ENCODE assay signal across 16 cellular contexts in the genomic region with DNA sequence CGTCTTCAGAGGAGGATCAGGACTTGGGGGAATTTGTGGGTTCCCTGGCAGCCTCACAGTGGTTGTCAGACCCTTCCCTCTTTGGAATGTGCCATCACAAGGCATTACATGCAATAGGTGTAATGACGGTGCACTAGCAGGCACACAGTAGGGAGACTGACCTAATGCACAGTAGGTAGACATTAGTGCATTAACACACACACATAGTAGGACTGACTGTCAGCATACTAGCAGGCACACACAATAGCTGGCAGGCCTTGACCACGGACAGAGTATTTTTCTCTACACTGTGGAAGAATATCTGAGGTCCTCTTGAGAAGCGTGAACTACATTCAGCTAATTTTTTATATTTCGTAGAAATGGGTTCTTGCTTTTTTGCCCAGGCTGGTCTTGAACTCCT. TPM values are rescaled to one million over a fixed set of nuclear protein-coding genes. Genes with fewer than 3 reads are reported as not detected.
DNase-seq lines count a peak whose midpoint lies in the region; ATAC-seq lines count a peak whose summit lies in the region.
"Had no signal": no experiment of that assay in that cellular context is flagged by ENCODE, and none has a peak within 500 bp of the region (broad histone marks: within the 10 kb centered on the region; RNA-seq: fewer than 3 reads in every experiment).

No MANE protein-coding gene starts in this region.

- no peak for DNase-seq in T-helper 1 cell
- peak; percentile 8 for DNase-seq in activated naive CD8-positive, alpha-beta T cell treated with anti-CD3 and anti-CD28 coated beads, Interleukin-2, amount 10 ng/mL, durations not matched to agents 7 days and 5 days
- no peak for DNase-seq in activated naive CD8-positive, alpha-beta T cell treated with anti-CD3 and anti-CD28 coated beads, Interleukin-2, amount 50 U/mL, for 24 hours
- DNase-seq in naive thymus-derived CD8-positive, alpha-beta T cell, result no peak
- DNase-seq in NCI-H2196 treated with DMSO at 0.1 percent for 48 hours (lab: John Stamatoyannopoulos, UW; ENCODE audit: unreplicated experiment), result no peak
- DNase-seq in superior temporal gyrus (ENCODE audit: extremely low spot score), result no peak
- no peak for DNase-seq in COLO829 (ENCODE audit: low spot score)
- DNase-seq: Caco-2, GOT3, MG63, NCI-H1105, NCI-H187, NCI-H2171, NCI-H82 had no signal

- H3K4me3 Mint-ChIP-seq in T-helper 1 cell treated with Interleukin-12 subunit alpha and Interleukin-12 subunit beta and Interleukin-4 antibody, amounts not matched to agents 30 μg/mL and 1 μg/mL, for 36 hours, result no peak overlapping the region
- H3K4me3 Mint-ChIP-seq in activated naive CD8-positive, alpha-beta T cell treated with anti-CD3 and anti-CD28 coated beads, Interleukin-2, amount 10 ng/mL, durations not matched to agents 7 days and 5 days, result no peak overlapping the region
- no peak overlapping the region for H3K4me3 Mint-ChIP-seq in activated naive CD8-positive, alpha-beta T cell treated with anti-CD3 and anti-CD28 coated beads, Interleukin-2, amount 50 U/mL, for 24 hours
- H3K4me3 Mint-ChIP-seq in naive thymus-derived CD8-positive, alpha-beta T cell, result peak overlapping the region in 2 of 10 donors; percentile 24 to 58

- peak overlapping the region; percentile 52 for H3K27ac Mint-ChIP-seq in T-helper 1 cell treated with Interleukin-12 subunit alpha and Interleukin-12 subunit beta and Interleukin-4 antibody, amounts not matched to agents 30 μg/mL and 1 μg/mL, for 36 hours
- H3K27ac Mint-ChIP-seq in activated naive CD8-positive, alpha-beta T cell treated with anti-CD3 and anti-CD28 coated beads, Interleukin-2, amount 10 ng/mL, durations not matched to agents 7 days and 5 days, result peak overlapping the region; percentile 42
- H3K27ac Mint-ChIP-seq in activated naive CD8-positive, alpha-beta T cell treated with anti-CD3 and anti-CD28 coated beads, Interleukin-2, amount 50 U/mL, for 24 hours, result no peak overlapping the region
- H3K27ac Mint-ChIP-seq in naive thymus-derived CD8-positive, alpha-beta T cell, result peak overlapping the region in 7 of 10 donors; percentile 14 to 99 (median 78)

- peaks cover 7% of the 10 kb centered on the region for H3K36me3 Mint-ChIP-seq in T-helper 1 cell treated with Interleukin-12 subunit alpha and Interleukin-12 subunit beta and Interleukin-4 antibody, amounts not matched to agents 30 μg/mL and 1 μg/mL, for 36 hours (ENCODE audit: low read depth)
- H3K36me3 Mint-ChIP-seq in activated naive CD8-positive, alpha-beta T cell treated with anti-CD3 and anti-CD28 coated beads, Interleukin-2, amount 10 ng/mL, durations not matched to agents 7 days and 5 days, result peaks cover 9% of the 10 kb centered on the region
- H3K36me3 Mint-ChIP-seq in activated naive CD8-positive, alpha-beta T cell treated with anti-CD3 and anti-CD28 coated beads, Interleukin-2, amount 50 U/mL, for 24 hours (ENCODE audit: low read depth), result peaks cover 3% of the 10 kb centered on the region
- peaks cover 0 to 4% (median 0%) of the 10 kb centered on the region in 3 donors for H3K36me3 Mint-ChIP-seq in naive thymus-derived CD8-positive, alpha-beta T cell

- peaks cover 39% of the 10 kb centered on the region for H3K4me1 Mint-ChIP-seq in T-helper 1 cell treated with Interleukin-12 subunit alpha and Interleukin-12 subunit beta and Interleukin-4 antibody, amounts not matched to agents 30 μg/mL and 1 μg/mL, for 36 hours (ENCODE audit: low read depth)
- peaks cover 39% of the 10 kb centered on the region for H3K4me1 Mint-ChIP-seq in activated naive CD8-positive, alpha-beta T cell treated with anti-CD3 and anti-CD28 coated beads, Interleukin-2, amount 10 ng/mL, durations not matched to agents 7 days and 5 days
- H3K4me1 Mint-ChIP-seq in activated naive CD8-positive, alpha-beta T cell treated with anti-CD3 and anti-CD28 coated beads, Interleukin-2, amount 50 U/mL, for 24 hours, result peaks cover 48% of the 10 kb centered on the region
- peaks cover 27 to 60% (median 56%) of the 10 kb centered on the region in 4 donors for H3K4me1 Mint-ChIP-seq in naive thymus-derived CD8-positive, alpha-beta T cell

- peaks cover 4% of the 10 kb centered on the region for H3K9me3 Mint-ChIP-seq in T-helper 1 cell treated with Interleukin-12 subunit alpha and Interleukin-12 subunit beta and Interleukin-4 antibody, amounts not matched to agents 30 μg/mL and 1 μg/mL, for 36 hours
- peaks cover 9% of the 10 kb centered on the region for H3K9me3 Mint-ChIP-seq in activated naive CD8-positive, alpha-beta T cell treated with anti-CD3 and anti-CD28 coated beads, Interleukin-2, amount 10 ng/mL, durations not matched to agents 7 days and 5 days
- H3K9me3 Mint-ChIP-seq in activated naive CD8-positive, alpha-beta T cell treated with anti-CD3 and anti-CD28 coated beads, Interleukin-2, amount 50 U/mL, for 24 hours, result peaks cover 4% of the 10 kb centered on the region
- peaks cover 0 to 7% (median 2%) of the 10 kb centered on the region in 9 donors for H3K9me3 Mint-ChIP-seq in naive thymus-derived CD8-positive, alpha-beta T cell

- POLR2A ChIA-PET in activated naive CD8-positive, alpha-beta T cell treated with anti-CD3 and anti-CD28 coated beads, Interleukin-2, amount 10 ng/mL, durations not matched to agents 7 days and 5 days (lab: Charles Lee), result interaction anchor here (1.6 to 38.5 kb wide), 5 partner anchors 10 to 113 kb away, joined by 4 to 1721 read pairs (median 157); a partner anchor contains a TSS
- POLR2A ChIA-PET in naive thymus-derived CD8-positive, alpha-beta T cell (lab: Charles Lee), result interaction anchor here (1.0 to 31.3 kb wide), 4 partner anchors 4 to 127 kb away, joined by 3 to 923 read pairs (median 464); a partner anchor contains a TSS

- no peak for ATAC-seq in activated naive CD8-positive, alpha-beta T cell treated with anti-CD3 and anti-CD28 coated beads, Interleukin-2, amount 10 ng/mL, durations not matched to agents 7 days and 5 days (ENCODE audit: low read depth)
- no peak for ATAC-seq in activated naive CD8-positive, alpha-beta T cell treated with anti-CD3 and anti-CD28 coated beads, Interleukin-2, amount 50 U/mL, for 24 hours
- no peak for ATAC-seq in naive thymus-derived CD8-positive, alpha-beta T cell
- ATAC-seq: Right ventricle myocardium inferior had no signal

- no peaks in the 10 kb centered on the region for H3K27me3 Mint-ChIP-seq in T-helper 1 cell treated with Interleukin-12 subunit alpha and Interleukin-12 subunit beta and Interleukin-4 antibody, amounts not matched to agents 30 μg/mL and 1 μg/mL, for 36 hours (ENCODE audit: low read depth)
- H3K27me3 Mint-ChIP-seq in activated naive CD8-positive, alpha-beta T cell treated with anti-CD3 and anti-CD28 coated beads, Interleukin-2, amount 10 ng/mL, durations not matched to agents 7 days and 5 days, result no peaks in the 10 kb centered on the region
- no peaks in the 10 kb centered on the region for H3K27me3 Mint-ChIP-seq in activated naive CD8-positive, alpha-beta T cell treated with anti-CD3 and anti-CD28 coated beads, Interleukin-2, amount 50 U/mL, for 24 hours
- H3K27me3 Mint-ChIP-seq in naive thymus-derived CD8-positive, alpha-beta T cell, result no peaks in the 10 kb centered on the region

RNA-seq across cellular contexts. Expression of a gene that starts 10.9 kb away (rescaled TPM):
- 100 to 1,000 TPM; 344 to 375 TPM for total RNA-seq in activated naive CD8-positive, alpha-beta T cell treated with anti-CD3 and anti-CD28 coated beads, Interleukin-2, amount 10 ng/mL, durations not matched to agents 7 days and 5 days
- total RNA-seq in naive thymus-derived CD8-positive, alpha-beta T cell, result 100 to 1,000 TPM; 111 to 122 TPM
- polyA plus RNA-seq in naive thymus-derived CD8-positive, alpha-beta T cell, result 1 to 10 TPM; 6.6 to 9.7 (median 8.2) TPM

RNA-seq across cellular contexts. Expression of a gene that starts 14.0 kb away (rescaled TPM):
- 100 to 1,000 TPM; 103 to 110 TPM for total RNA-seq in activated naive CD8-positive, alpha-beta T cell treated with anti-CD3 and anti-CD28 coated beads, Interleukin-2, amount 10 ng/mL, durations not matched to agents 7 days and 5 days
- total RNA-seq in naive thymus-derived CD8-positive, alpha-beta T cell, result 10 to 100 TPM; 46.1 to 46.4 TPM
- polyA plus RNA-seq in naive thymus-derived CD8-positive, alpha-beta T cell, result 10 to 100 TPM in 2 of 3 donors, 1 to 10 TPM in 1; 4.9 to 29.4 (median 10.5) TPM

RNA-seq across cellular contexts. Expression of a gene that starts 53.8 kb away (rescaled TPM):
- 1 to 10 TPM; 3.7 to 4.7 TPM for total RNA-seq in activated naive CD8-positive, alpha-beta T cell treated with anti-CD3 and anti-CD28 coated beads, Interleukin-2, amount 10 ng/mL, durations not matched to agents 7 days and 5 days
- 1 to 10 TPM; 6.5 to 8.3 TPM for total RNA-seq in naive thymus-derived CD8-positive, alpha-beta T cell
- under 1 TPM; 0.13 to 0.59 (median 0.23) TPM for polyA plus RNA-seq in naive thymus-derived CD8-positive, alpha-beta T cell
